ENCODE assay signal across 1 cellular context in the genomic region with DNA sequence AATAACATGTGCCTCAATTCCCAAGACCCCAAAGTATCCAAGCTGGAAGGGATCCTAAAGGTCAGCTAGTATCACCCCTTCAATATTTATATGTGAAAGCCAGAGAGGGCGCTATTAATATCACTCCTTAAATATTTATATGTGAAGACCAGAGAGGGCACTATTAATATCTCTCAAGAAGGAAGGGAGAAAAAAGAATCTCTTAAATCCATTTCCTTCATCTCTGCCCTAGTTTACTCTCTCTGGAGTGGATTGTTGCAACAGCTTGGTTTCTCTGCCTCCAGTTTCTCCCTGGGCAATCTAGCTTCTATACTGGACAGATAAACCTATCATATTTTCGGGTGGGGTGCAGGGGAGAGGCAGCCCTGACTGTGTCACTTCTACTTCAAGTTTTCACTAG.
TF ChIP-seq lines count a peak whose summit lies in the region.

No MANE protein-coding gene starts in this region.

TF ChIP-seq in HCT116, 20 proteins besides CTCF, POLR2A, EP300 and RAD21 (continued from another document):
- no peak for TF ChIP-seq REST (IDR thresholded peaks at IDR 0.05; ENCODE audit: low read depth)
- no peak for TF ChIP-seq ZNF274 (IDR thresholded peaks at IDR 0.05; ENCODE audit: low read depth, low read length)
- no peak for TF ChIP-seq JUND (IDR thresholded peaks at IDR 0.05)
- TF ChIP-seq, protein P1, sequence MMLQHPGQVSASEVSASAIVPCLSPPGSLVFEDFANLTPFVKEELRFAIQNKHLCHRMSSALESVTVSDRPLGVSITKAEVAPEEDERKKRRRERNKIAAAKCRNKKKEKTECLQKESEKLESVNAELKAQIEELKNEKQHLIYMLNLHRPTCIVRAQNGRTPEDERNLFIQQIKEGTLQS (IDR thresholded peaks at IDR 0.05) = no peak
- TF ChIP-seq EZH2phosphoT487 (IDR thresholded peaks at IDR 0.05; ENCODE audit: borderline replicate concordance) = no peak
- no peak for TF ChIP-seq ELF1 (IDR thresholded peaks at IDR 0.05; ENCODE audit: borderline replicate concordance, low read depth)
- no peak for TF ChIP-seq ZFX (IDR thresholded peaks at IDR 0.05)
- TF ChIP-seq SP1 (IDR thresholded peaks at IDR 0.05; ENCODE audit: low read depth) = no peak
- TF ChIP-seq SRF (IDR thresholded peaks at IDR 0.05; ENCODE audit: low read depth) = no peak
- TF ChIP-seq, protein P2, sequence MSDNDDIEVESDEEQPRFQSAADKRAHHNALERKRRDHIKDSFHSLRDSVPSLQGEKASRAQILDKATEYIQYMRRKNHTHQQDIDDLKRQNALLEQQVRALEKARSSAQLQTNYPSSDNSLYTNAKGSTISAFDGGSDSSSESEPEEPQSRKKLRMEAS (IDR thresholded peaks at IDR 0.05) = no peak
- no peak for TF ChIP-seq EGR1 (IDR thresholded peaks at IDR 0.05; ENCODE audit: low read depth)
- no peak for TF ChIP-seq TCF7L2 (IDR thresholded peaks at IDR 0.05; ENCODE audit: borderline replicate concordance, extremely low read depth, insufficient read depth, insufficient read length)
- TF ChIP-seq FOSL1 (IDR thresholded peaks at IDR 0.05; ENCODE audit: low read depth) = no peak
- TF ChIP-seq YY1 (IDR thresholded peaks at IDR 0.05; ENCODE audit: extremely low read depth, insufficient replicate concordance, low read depth, low read length) = no peak
- no peak for TF ChIP-seq EZH2 (IDR thresholded peaks at IDR 0.05)
- TF ChIP-seq POLR2AphosphoS5 (IDR thresholded peaks at IDR 0.05; ENCODE audit: low read depth, low read length) = no peak
